In the genomic region with DNA sequence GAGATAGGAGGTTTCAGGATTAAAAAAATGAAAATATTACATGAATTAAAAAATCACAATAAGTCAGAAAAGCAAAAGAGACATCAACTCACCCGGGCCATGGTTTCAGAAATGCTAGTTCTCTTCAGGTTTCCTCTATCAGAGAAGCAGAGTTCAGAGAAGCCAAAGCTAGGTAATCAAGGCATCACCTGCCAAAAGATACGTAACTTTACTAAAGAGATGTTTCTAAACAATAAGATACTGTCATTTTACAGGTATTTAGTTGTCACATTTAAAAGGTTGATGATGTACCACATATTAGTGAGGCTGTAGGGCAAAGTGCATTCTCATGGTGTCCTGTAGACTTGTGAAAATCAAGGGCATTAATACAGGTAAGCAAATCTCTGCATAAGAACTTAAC, we compare ENCODE assay signal across 2 cellular contexts.
TF ChIP-seq lines count a peak whose summit lies in the region.

A gene (minus strand): TSS at position 101 of the 400 bp plus-strand sequence.

TF ChIP-seq in liver, 16 proteins besides CTCF, POLR2A, EP300 and RAD21:
- TF ChIP-seq, protein P1, sequence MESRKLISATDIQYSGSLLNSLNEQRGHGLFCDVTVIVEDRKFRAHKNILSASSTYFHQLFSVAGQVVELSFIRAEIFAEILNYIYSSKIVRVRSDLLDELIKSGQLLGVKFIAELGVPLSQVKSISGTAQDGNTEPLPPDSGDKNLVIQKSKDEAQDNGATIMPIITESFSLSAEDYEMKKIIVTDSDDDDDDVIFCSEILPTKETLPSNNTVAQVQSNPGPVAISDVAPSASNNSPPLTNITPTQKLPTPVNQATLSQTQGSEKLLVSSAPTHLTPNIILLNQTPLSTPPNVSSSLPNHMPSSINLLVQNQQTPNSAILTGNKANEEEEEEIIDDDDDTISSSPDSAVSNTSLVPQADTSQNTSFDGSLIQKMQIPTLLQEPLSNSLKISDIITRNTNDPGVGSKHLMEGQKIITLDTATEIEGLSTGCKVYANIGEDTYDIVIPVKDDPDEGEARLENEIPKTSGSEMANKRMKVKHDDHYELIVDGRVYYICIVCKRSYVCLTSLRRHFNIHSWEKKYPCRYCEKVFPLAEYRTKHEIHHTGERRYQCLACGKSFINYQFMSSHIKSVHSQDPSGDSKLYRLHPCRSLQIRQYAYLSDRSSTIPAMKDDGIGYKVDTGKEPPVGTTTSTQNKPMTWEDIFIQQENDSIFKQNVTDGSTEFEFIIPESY (IDR thresholded peaks at IDR 0.05): no peak
- TF ChIP-seq YY1 (IDR thresholded peaks at IDR 0.05): no peak
- no peak for TF ChIP-seq EGR1 (IDR thresholded peaks at IDR 0.05; ENCODE audit: low read depth in 2 of 2)
- TF ChIP-seq JUND (IDR thresholded peaks at IDR 0.05): no peak
- TF ChIP-seq GABPA (IDR thresholded peaks at IDR 0.05 in 1 of 2, conservative IDR thresholded peaks at IDR 0.05 in 1 of 2): no peak
- no peak for TF ChIP-seq FOXA1 (IDR thresholded peaks at IDR 0.05)
- TF ChIP-seq RXRA (IDR thresholded peaks at IDR 0.05): no peak
- TF ChIP-seq NR2F2 (IDR thresholded peaks at IDR 0.05): no peak
- no peak for TF ChIP-seq FOXA2 (IDR thresholded peaks at IDR 0.05)
- no peak for TF ChIP-seq HNF4A (conservative IDR thresholded peaks at IDR 0.05)
- TF ChIP-seq SP1 (IDR thresholded peaks at IDR 0.05): no peak
- TF ChIP-seq, protein P2, sequence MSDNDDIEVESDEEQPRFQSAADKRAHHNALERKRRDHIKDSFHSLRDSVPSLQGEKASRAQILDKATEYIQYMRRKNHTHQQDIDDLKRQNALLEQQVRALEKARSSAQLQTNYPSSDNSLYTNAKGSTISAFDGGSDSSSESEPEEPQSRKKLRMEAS (IDR thresholded peaks at IDR 0.05): no peak
- TF ChIP-seq TAF1 (conservative IDR thresholded peaks at IDR 0.05): no peak
- TF ChIP-seq, protein P3, sequence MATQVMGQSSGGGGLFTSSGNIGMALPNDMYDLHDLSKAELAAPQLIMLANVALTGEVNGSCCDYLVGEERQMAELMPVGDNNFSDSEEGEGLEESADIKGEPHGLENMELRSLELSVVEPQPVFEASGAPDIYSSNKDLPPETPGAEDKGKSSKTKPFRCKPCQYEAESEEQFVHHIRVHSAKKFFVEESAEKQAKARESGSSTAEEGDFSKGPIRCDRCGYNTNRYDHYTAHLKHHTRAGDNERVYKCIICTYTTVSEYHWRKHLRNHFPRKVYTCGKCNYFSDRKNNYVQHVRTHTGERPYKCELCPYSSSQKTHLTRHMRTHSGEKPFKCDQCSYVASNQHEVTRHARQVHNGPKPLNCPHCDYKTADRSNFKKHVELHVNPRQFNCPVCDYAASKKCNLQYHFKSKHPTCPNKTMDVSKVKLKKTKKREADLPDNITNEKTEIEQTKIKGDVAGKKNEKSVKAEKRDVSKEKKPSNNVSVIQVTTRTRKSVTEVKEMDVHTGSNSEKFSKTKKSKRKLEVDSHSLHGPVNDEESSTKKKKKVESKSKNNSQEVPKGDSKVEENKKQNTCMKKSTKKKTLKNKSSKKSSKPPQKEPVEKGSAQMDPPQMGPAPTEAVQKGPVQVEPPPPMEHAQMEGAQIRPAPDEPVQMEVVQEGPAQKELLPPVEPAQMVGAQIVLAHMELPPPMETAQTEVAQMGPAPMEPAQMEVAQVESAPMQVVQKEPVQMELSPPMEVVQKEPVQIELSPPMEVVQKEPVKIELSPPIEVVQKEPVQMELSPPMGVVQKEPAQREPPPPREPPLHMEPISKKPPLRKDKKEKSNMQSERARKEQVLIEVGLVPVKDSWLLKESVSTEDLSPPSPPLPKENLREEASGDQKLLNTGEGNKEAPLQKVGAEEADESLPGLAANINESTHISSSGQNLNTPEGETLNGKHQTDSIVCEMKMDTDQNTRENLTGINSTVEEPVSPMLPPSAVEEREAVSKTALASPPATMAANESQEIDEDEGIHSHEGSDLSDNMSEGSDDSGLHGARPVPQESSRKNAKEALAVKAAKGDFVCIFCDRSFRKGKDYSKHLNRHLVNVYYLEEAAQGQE (IDR thresholded peaks at IDR 0.05): no peak
- TF ChIP-seq, protein P4, sequence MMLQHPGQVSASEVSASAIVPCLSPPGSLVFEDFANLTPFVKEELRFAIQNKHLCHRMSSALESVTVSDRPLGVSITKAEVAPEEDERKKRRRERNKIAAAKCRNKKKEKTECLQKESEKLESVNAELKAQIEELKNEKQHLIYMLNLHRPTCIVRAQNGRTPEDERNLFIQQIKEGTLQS (IDR thresholded peaks at IDR 0.05): no peak
- TF ChIP-seq HNF4G (IDR thresholded peaks at IDR 0.05): no peak

TF ChIP-seq in HepG2, 621 proteins besides CTCF, POLR2A, EP300 and RAD21:
- TF ChIP-seq KDM2A (CRISPR knock-in tag; IDR thresholded peaks at IDR 0.05; ENCODE audit: borderline replicate concordance, low read depth): no peak
- no peak for TF ChIP-seq KAT8 (CRISPR knock-in tag; IDR thresholded peaks at IDR 0.05)
- TF ChIP-seq MEIS1 (CRISPR knock-in tag; IDR thresholded peaks at IDR 0.05; ENCODE audit: borderline replicate concordance): no peak
- TF ChIP-seq CCAR2 (optimal IDR thresholded peaks at IDR 0.05; ENCODE audit: low read depth, low read length): no peak
- TF ChIP-seq MED13 (CRISPR knock-in tag; IDR thresholded peaks at IDR 0.05): no peak
- TF ChIP-seq ZNF460 (CRISPR knock-in tag; IDR thresholded peaks at IDR 0.05; ENCODE audit: borderline replicate concordance): no peak
- no peak for TF ChIP-seq ETV6 (CRISPR knock-in tag; conservative IDR thresholded peaks at IDR 0.05)
- TF ChIP-seq ZNF674 (CRISPR knock-in tag; IDR thresholded peaks at IDR 0.05; ENCODE audit: low read depth): no peak
- TF ChIP-seq, protein P5, sequence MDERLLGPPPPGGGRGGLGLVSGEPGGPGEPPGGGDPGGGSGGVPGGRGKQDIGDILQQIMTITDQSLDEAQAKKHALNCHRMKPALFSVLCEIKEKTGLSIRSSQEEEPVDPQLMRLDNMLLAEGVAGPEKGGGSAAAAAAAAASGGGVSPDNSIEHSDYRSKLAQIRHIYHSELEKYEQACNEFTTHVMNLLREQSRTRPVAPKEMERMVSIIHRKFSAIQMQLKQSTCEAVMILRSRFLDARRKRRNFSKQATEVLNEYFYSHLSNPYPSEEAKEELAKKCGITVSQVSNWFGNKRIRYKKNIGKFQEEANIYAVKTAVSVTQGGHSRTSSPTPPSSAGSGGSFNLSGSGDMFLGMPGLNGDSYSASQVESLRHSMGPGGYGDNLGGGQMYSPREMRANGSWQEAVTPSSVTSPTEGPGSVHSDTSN (CRISPR knock-in tag; IDR thresholded peaks at IDR 0.05): no peak
